ENCODE assay signal across 2 cellular contexts in the genomic region with DNA sequence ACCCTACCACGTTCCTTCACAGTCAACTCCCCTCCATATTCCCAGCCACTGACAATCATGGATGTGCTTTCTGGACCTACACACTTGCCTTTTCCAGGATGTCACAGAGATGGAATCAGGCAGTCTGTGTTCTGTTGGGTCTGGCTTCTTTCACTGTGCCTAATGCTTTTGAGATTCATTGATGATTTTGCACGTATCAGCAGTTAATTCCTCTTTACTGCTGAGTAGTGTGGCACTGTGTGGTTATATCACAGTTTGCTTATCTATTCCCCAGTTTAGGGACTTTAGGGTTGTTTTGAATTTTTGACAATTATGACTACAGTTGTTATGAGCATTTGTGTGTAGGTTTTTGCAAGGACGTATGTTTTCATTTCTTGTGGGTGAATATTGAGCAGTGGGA.
TF ChIP-seq lines count a peak whose summit lies in the region.

No MANE protein-coding gene starts in this region.

TF ChIP-seq in HepG2, 621 proteins besides CTCF, POLR2A, EP300 and RAD21:
- TF ChIP-seq KLF15 (CRISPR knock-in tag; IDR thresholded peaks at IDR 0.05; ENCODE audit: borderline replicate concordance): no peak
- TF ChIP-seq, protein P1, sequence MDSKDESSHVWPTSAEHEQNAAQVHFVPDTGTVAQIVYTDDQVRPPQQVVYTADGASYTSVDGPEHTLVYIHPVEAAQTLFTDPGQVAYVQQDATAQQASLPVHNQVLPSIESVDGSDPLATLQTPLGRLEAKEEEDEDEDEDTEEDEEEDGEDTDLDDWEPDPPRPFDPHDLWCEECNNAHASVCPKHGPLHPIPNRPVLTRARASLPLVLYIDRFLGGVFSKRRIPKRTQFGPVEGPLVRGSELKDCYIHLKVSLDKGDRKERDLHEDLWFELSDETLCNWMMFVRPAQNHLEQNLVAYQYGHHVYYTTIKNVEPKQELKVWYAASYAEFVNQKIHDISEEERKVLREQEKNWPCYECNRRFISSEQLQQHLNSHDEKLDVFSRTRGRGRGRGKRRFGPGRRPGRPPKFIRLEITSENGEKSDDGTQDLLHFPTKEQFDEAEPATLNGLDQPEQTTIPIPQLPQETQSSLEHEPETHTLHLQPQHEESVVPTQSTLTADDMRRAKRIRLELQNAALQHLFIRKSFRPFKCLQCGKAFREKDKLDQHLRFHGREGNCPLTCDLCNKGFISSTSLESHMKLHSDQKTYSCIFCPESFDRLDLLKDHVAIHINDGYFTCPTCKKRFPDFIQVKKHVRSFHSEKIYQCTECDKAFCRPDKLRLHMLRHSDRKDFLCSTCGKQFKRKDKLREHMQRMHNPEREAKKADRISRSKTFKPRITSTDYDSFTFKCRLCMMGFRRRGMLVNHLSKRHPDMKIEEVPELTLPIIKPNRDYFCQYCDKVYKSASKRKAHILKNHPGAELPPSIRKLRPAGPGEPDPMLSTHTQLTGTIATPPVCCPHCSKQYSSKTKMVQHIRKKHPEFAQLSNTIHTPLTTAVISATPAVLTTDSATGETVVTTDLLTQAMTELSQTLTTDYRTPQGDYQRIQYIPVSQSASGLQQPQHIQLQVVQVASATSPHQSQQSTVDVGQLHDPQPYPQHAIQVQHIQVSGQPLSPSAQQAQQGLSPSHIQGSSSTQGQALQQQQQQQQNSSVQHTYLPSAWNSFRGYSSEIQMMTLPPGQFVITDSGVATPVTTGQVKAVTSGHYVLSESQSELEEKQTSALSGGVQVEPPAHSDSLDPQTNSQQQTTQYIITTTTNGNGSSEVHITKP (CRISPR knock-in tag; IDR thresholded peaks at IDR 0.05; ENCODE audit: low read depth): no peak
- TF ChIP-seq ZFP41 (CRISPR knock-in tag; IDR thresholded peaks at IDR 0.05; ENCODE audit: borderline replicate concordance): no peak
- no peak for TF ChIP-seq FOXK2 (IDR thresholded peaks at IDR 0.05)
- peak; percentile 82 to 85 for TF ChIP-seq MAFK (conservative IDR thresholded peaks at IDR 0.05 in 1 of 2, IDR thresholded peaks at IDR 0.05 in 1 of 2; ENCODE audit: low read length in 2 of 2)
- TF ChIP-seq HOXA9 (CRISPR knock-in tag; IDR thresholded peaks at IDR 0.05; ENCODE audit: borderline replicate concordance): no peak
- no peak for TF ChIP-seq ZNF598 (CRISPR knock-in tag; IDR thresholded peaks at IDR 0.05; ENCODE audit: borderline replicate concordance)
- peak; percentile 76 for TF ChIP-seq MAFF (IDR thresholded peaks at IDR 0.05; ENCODE audit: low read depth, low read length)
- TF ChIP-seq IRF2 (CRISPR knock-in tag; IDR thresholded peaks at IDR 0.05): no peak
- TF ChIP-seq ATRX (CRISPR knock-in tag; IDR thresholded peaks at IDR 0.05; ENCODE audit: borderline replicate concordance): no peak

TF ChIP-seq in IMR-90, 13 proteins besides CTCF, POLR2A, EP300 and RAD21:
- TF ChIP-seq RCOR1 (IDR thresholded peaks at IDR 0.05; ENCODE audit: insufficient replicate concordance, low read length) (no peak), MAFK (IDR thresholded peaks at IDR 0.05; ENCODE audit: low read depth, low read length) (peak; percentile 64)
